Comparison of ENCODE assay signal across 9 cellular contexts in the genomic region with DNA sequence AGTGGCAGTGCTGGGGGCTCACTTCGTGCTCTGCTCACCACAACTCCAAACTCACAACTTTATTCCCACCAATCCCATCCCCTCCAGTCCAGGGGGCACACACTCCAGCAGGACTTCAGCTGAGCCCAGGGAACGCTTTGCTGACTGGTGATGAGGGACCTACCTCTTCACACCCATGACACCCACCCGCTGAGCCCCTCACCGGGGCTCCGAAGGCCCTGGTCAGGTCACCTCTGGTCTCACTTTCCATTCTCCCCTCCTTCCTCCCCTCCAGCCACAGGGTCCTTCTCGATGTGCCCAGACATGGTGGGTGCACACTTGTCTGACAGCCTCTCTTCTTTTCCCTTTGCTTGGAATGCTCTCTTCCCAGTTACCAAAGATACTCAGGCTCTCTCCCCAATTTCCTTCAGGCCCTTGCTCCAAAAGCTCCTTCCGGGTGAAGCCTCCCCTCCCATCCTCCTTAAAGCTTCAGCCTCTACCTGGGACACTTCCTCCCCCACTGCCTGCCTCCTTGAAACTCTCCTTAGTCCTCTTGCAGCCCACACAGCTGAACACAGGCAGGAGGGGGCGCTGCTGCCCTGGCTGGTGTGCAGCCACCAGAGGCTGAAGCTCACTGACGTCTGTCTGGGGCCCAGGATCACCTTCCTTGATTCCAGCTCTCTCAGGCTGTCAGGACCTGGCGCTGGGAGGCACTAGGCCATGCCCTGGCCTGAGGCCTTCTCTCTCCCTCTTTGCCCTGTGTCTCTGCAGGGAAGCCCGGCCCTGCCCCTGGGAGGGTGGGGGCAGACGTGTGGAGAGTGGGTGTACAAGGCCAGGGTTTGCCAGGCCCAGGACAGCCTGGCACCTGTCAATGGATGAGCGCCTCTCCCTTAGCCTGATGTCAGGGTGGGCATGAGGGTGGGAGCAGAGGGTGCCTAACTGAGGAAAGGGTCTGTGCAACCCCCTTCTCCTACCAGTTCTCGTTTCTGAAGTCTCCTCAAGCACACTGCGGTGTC. TPM values are rescaled to one million over a fixed set of nuclear protein-coding genes. Genes with fewer than 3 reads are reported as not detected.
DNase-seq lines count a peak whose midpoint lies in the region; ATAC-seq and TF ChIP-seq lines count a peak whose summit lies in the region.
"Had no signal": no experiment of that assay in that cellular context is flagged by ENCODE, and none has a peak within 500 bp of the region (broad histone marks: within the 10 kb centered on the region; RNA-seq: fewer than 3 reads in every experiment).

No MANE protein-coding gene starts in this region.

- H3K36me3 ChIP-seq in esophagus muscularis mucosa (no peaks in the 10 kb centered on the region), tibial artery (no peaks in the 10 kb centered on the region)

- H3K4me3 ChIP-seq in AG09309 (ENCODE audit: control insufficient read depth, low read depth, low read length), result no peak overlapping the region
- peak overlapping the region in 3 of 4 donors; percentile 2 to 38 (median 11) for H3K4me3 ChIP-seq in esophagus muscularis mucosa
- H3K4me3 ChIP-seq in tibial artery, result peak overlapping the region in 1 of 2 donors; percentile 2

- DNase-seq in AG09309 (ENCODE audit: low read depth), result no peak
- DNase-seq in NCI-H146 (lab: John Stamatoyannopoulos, UW), result peak; percentile 43
- peak; percentile 21 to 24 for DNase-seq in activated CD4-positive, alpha-beta T cell treated with anti-CD3 and anti-CD28 coated beads, Interleukin-2, amount 50 U/mL, for 4 hours
- DNase-seq in esophagus muscularis mucosa (ENCODE audit: extremely low spot score), result no peak
- peak; percentile 67 to 86 for DNase-seq in tibial artery

- H3K4me1 ChIP-seq in esophagus muscularis mucosa (peaks cover 12 to 18% (median 15%) of the 10 kb centered on the region in 4 donors), tibial artery (peaks cover 0 to 3% (median 0%) of the 10 kb centered on the region in 4 donors)

- TF ChIP-seq POLR2A in esophagus muscularis mucosa (IDR thresholded peaks at IDR 0.05; ENCODE audit: low read depth), result no peak

- H3K27ac ChIP-seq in esophagus muscularis mucosa (replicated peaks in 1 of 4), result peak overlapping the region in 1 of 4 donors; percentile 12
- H3K27ac ChIP-seq in tibial artery, result no peak overlapping the region
- H3K27ac ChIP-seq: epithelial cell of prostate had no signal

- H3K27me3 ChIP-seq in esophagus muscularis mucosa (no peaks in the 10 kb centered on the region), tibial artery (no peaks in the 10 kb centered on the region)

- TF ChIP-seq CTCF in AG09309 (IDR thresholded peaks at IDR 0.05; ENCODE audit: control insufficient read depth, insufficient read depth, low read depth, low read length, missing control alignments), result peak; percentile 94
- peak; percentile 67 to 81 (median 80) for TF ChIP-seq CTCF in esophagus muscularis mucosa (IDR thresholded peaks at IDR 0.05)
- TF ChIP-seq CTCF in nephron (IDR thresholded peaks at IDR 0.05; ENCODE audit: unreplicated experiment in 3 of 3), result peak; percentile 25 to 43 (median 30)
- TF ChIP-seq CTCF in tibial artery (IDR thresholded peaks at IDR 0.05), result peak; percentile 70 to 89

- H3K27ac Mint-ChIP-seq in nephron, result no peak overlapping the region

- H3K4me3 Mint-ChIP-seq in nephron, result no peak overlapping the region

- intact Hi-C loops in esophagus muscularis mucosa (cut with DNase I), result no loop called here
- intact Hi-C loops in tibial artery (cut with DNase I; ENCODE audit: low total_unique reads), result no loop called here

- no peaks in the 10 kb centered on the region for H3K36me3 Mint-ChIP-seq in nephron (ENCODE audit: low read depth)

- no peaks in the 10 kb centered on the region for H3K9me3 Mint-ChIP-seq in nephron

- ATAC-seq in GM19438 (IDR thresholded peaks at IDR 0.05; ENCODE audit: low read depth, unreplicated experiment) (peak; percentile 58), HG03442 (IDR thresholded peaks at IDR 0.05; ENCODE audit: unreplicated experiment) (no peak)

- no peaks in the 10 kb centered on the region for H3K4me1 Mint-ChIP-seq in nephron

- TF ChIP-seq EP300 in esophagus muscularis mucosa (IDR thresholded peaks at IDR 0.05), result no peak

- H3K27me3 Mint-ChIP-seq in nephron (ENCODE audit: low read depth), result peaks cover 8% of the 10 kb centered on the region

- H3K9me3 ChIP-seq in esophagus muscularis mucosa (no peaks in the 10 kb centered on the region), tibial artery (no peaks in the 10 kb centered on the region)

- 68% methylated on average over 10 of the region's 15 CpGs for WGBS in esophagus muscularis mucosa

RNA-seq across cellular contexts. Expression of gene KCNE1, which starts 1.6 kb away (rescaled TPM):
- 1 to 10 TPM; 1.5 to 2.9 (median 2.2) TPM for total RNA-seq in esophagus muscularis mucosa

Comparison
In these comparisons a context has a peak if more than half of its experiments do, and no peak if none do; other contexts are left out.
1. DNase-seq: peak in NCI-H146 (single experiment), activated CD4-positive, alpha-beta T cell treated with anti-CD3 and anti-CD28 coated beads, Interleukin-2, amount 50 U/mL, for 4 hours (2 of 2) and tibial artery (2 of 2); none in AG09309 (single experiment) and esophagus muscularis mucosa (single experiment).
2. CTCF ChIP-seq: peak in every context shown above with its lines; median percentile 94 in AG09309; 80 in esophagus muscularis mucosa; 80 in tibial artery; 30 in nephron.